Comparison of ENCODE assay signal across 8 cellular contexts in the genomic region with DNA sequence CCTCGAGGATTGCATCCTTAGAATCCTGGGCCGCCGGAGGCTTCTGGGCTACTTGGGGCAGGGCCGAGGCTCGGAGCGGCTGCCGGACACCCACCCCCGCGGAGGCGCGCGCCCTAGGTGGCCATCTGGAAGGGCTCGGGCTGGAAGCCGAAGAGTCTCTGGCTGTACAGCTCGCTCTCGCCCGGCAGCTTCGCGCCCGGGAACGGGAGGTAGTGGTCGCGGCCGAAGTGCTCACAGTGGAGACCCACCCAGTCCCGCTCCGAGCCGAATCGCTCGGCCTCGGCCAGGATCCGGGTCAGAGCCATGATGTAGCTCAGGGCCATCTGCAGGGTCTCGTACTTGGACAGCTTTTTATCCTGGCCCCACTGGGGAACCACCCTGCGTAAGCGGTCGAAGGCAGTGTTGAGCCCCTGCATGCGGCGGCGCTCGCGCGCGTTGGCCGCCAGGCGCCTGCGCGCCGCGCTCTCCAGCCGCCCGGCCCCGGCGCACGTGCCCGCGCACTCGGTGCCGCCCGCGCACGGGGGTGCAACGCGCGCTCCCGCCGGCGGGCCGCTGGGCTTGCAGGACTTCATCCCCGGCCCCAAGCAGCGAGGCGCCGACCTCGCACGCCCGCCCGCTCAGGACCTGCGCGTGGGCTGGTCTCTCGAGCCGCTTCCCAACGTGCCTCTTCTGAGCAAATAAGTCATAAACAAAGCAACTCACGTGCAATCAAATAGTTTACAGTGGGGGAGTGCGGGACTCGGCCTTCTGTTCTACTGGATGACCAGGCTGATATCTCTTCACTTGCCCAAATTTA. TPM values are rescaled to one million over a fixed set of nuclear protein-coding genes. Genes with fewer than 3 reads are reported as not detected.
DNase-seq lines count a peak whose midpoint lies in the region; ATAC-seq, FAIRE-seq and TF ChIP-seq lines count a peak whose summit lies in the region.

No MANE protein-coding gene starts in this region.

- POLR2A ChIA-PET in MCF 10A (lab: Yijun Ruan, JAX), result interaction anchor here (1.1 to 1.3 kb wide), 3 partner anchors 101 to 158 kb away, joined by 4 read pairs; a partner anchor contains a TSS

- in situ Hi-C loops in gastrocnemius medialis (cut with MboI; ENCODE audit: low sequenced_read_pairs in 4 of 4), result no loop called here

- H3K36me3 Mint-ChIP-seq in MCF 10A (ENCODE audit: insufficient read depth, unreplicated experiment), result no peaks in the 10 kb centered on the region

- BruUV-seq in MCF 10A (replicated peaks; lab: Mats Ljungman, UMichigan), result no TSS peak

- H3K36me3 ChIP-seq in GM06990 (ENCODE audit: control insufficient read depth, insufficient read depth, low read length) (no peaks in the 10 kb centered on the region), SJSA1 (no peaks in the 10 kb centered on the region), iPS-20b (ENCODE audit: insufficient read depth, low read depth, low read length) (no peaks in the 10 kb centered on the region), gastrocnemius medialis (no peaks in the 10 kb centered on the region)

- H3K27ac ChIP-seq in SJSA1 (no peak overlapping the region), iPS-20b (ENCODE audit: low read length) (no peak overlapping the region), gastrocnemius medialis (peak overlapping the region; percentile 12 to 58 (median 51))

- H3K4me1 Mint-ChIP-seq in MCF 10A (ENCODE audit: insufficient read depth, unreplicated experiment), result no peaks in the 10 kb centered on the region

- TF ChIP-seq RAD21 in Ishikawa (IDR thresholded peaks at IDR 0.05; ENCODE audit: low read depth), result no peak

- TF ChIP-seq CTCF in GM06990 (IDR thresholded peaks at IDR 0.05; ENCODE audit: insufficient read depth, low read length, poor library complexity, severe bottlenecking), result peak; percentile 28
- TF ChIP-seq CTCF in MCF 10A (IDR thresholded peaks at IDR 0.05; ENCODE audit: unreplicated experiment), result no peak
- peak in 2 of 5 experiments; percentile 10 to 39 for TF ChIP-seq CTCF in gastrocnemius medialis (IDR thresholded peaks at IDR 0.05 in 4 of 5, conservative IDR thresholded peaks at IDR 0.05 in 1 of 5)
- TF ChIP-seq CTCF in D721Med (IDR thresholded peaks at IDR 0.05; ENCODE audit: insufficient read depth, missing control alignments), result no peak

- no peaks in the 10 kb centered on the region for H3K9me3 ChIP-seq in SJSA1 (replicated peaks)
- H3K9me3 ChIP-seq in iPS-20b (ENCODE audit: insufficient read depth, low read depth, low read length), result no peaks in the 10 kb centered on the region
- H3K9me3 ChIP-seq in gastrocnemius medialis, result no peaks in the 10 kb centered on the region

- TF ChIP-seq EP300 in Ishikawa (IDR thresholded peaks at IDR 0.05; ENCODE audit: borderline replicate concordance), result no peak

- H3K9me3 Mint-ChIP-seq in MCF 10A (ENCODE audit: unreplicated experiment), result no peaks in the 10 kb centered on the region

- peak overlapping the region; percentile 65 for H3K4me3 Mint-ChIP-seq in MCF 10A (ENCODE audit: unreplicated experiment)

- H3K4me3 ChIP-seq in GM06990 (replicated peaks; ENCODE audit: low read depth, low read length) (peak overlapping the region; percentile 69), SJSA1 (peak overlapping the region; percentile 46), iPS-20b (ENCODE audit: low read length) (peak overlapping the region; percentile 82), gastrocnemius medialis (peak overlapping the region; percentile 62 to 79 (median 68))

- H3K27me3 Mint-ChIP-seq in MCF 10A (ENCODE audit: insufficient read depth, unreplicated experiment), result peaks cover 11% of the 10 kb centered on the region

- no peaks in the 10 kb centered on the region; the same call in 1 of the 2 replicates for H3K27me3 ChIP-seq in GM06990 (replicated peaks; ENCODE audit: control insufficient read depth, insufficient read depth, low read length)
- H3K27me3 ChIP-seq in SJSA1 (replicated peaks), result peaks cover 22% of the 10 kb centered on the region
- peaks cover 44% of the 10 kb centered on the region for H3K27me3 ChIP-seq in iPS-20b (ENCODE audit: insufficient read depth, low read length)
- H3K27me3 ChIP-seq in gastrocnemius medialis, result no peaks in the 10 kb centered on the region

- no peak overlapping the region for H3K27ac Mint-ChIP-seq in MCF 10A (ENCODE audit: low read depth, unreplicated experiment)

- H3K4me1 ChIP-seq in SJSA1 (replicated peaks) (peaks cover 11% of the 10 kb centered on the region), iPS-20b (ENCODE audit: insufficient read depth, low read length) (no peaks in the 10 kb centered on the region), gastrocnemius medialis (peaks cover 3 to 4% of the 10 kb centered on the region in 2 donors)

- intact Hi-C loops in MCF 10A (cut with micrococcal nuclease), result no loop called here
- intact Hi-C loops in gastrocnemius medialis (cut with DNase I; ENCODE audit: low total_unique reads), result loop anchor here (2.0 kb wide), 1 partner anchor 101 kb away; a partner anchor contains a TSS

- no peak for TF ChIP-seq POLR2A in gastrocnemius medialis (IDR thresholded peaks at IDR 0.05)

- CTCF ChIA-PET in MCF 10A (lab: Yijun Ruan, JAX), result interaction anchor here (0.6 to 1.6 kb wide), 3 partner anchors 20 to 82 kb away, joined by 3 to 8 read pairs (median 3); no protein-coding TSS in a partner anchor

- FAIRE-seq in D721Med (lab: Jason Lieb, UNC), result no peak

- peak overlapping the region; percentile 77; the same call in 1 of the 2 replicates for H3K9ac ChIP-seq in iPS-20b (ENCODE audit: low read depth, low read length)

- ATAC-seq in GM21786 (IDR thresholded peaks at IDR 0.05; ENCODE audit: unreplicated experiment), result peak; percentile 93
- ATAC-seq in gastrocnemius medialis, result peak; percentile 70 to 76

- DNase-seq in GM06990 (ENCODE audit: extremely low read depth, insufficient read length) (peak; percentile 78), SJSA1 (ENCODE audit: low read depth in 1 of 2, low spot score in 2 of 2) (peak; percentile 60 to 68), MCF 10A (ENCODE audit: unreplicated experiment) (peak; percentile 43), gastrocnemius medialis (peak; percentile 12 to 26), D721Med (ENCODE audit: insufficient read length, low spot score) (no peak)

TF ChIP-seq in Ishikawa, 13 proteins besides CTCF, POLR2A, EP300 and RAD21:
- TF ChIP-seq, protein P1, sequence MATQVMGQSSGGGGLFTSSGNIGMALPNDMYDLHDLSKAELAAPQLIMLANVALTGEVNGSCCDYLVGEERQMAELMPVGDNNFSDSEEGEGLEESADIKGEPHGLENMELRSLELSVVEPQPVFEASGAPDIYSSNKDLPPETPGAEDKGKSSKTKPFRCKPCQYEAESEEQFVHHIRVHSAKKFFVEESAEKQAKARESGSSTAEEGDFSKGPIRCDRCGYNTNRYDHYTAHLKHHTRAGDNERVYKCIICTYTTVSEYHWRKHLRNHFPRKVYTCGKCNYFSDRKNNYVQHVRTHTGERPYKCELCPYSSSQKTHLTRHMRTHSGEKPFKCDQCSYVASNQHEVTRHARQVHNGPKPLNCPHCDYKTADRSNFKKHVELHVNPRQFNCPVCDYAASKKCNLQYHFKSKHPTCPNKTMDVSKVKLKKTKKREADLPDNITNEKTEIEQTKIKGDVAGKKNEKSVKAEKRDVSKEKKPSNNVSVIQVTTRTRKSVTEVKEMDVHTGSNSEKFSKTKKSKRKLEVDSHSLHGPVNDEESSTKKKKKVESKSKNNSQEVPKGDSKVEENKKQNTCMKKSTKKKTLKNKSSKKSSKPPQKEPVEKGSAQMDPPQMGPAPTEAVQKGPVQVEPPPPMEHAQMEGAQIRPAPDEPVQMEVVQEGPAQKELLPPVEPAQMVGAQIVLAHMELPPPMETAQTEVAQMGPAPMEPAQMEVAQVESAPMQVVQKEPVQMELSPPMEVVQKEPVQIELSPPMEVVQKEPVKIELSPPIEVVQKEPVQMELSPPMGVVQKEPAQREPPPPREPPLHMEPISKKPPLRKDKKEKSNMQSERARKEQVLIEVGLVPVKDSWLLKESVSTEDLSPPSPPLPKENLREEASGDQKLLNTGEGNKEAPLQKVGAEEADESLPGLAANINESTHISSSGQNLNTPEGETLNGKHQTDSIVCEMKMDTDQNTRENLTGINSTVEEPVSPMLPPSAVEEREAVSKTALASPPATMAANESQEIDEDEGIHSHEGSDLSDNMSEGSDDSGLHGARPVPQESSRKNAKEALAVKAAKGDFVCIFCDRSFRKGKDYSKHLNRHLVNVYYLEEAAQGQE (IDR thresholded peaks at IDR 0.05; ENCODE audit: low read depth), result no peak
- no peak for TF ChIP-seq FOXM1 (IDR thresholded peaks at IDR 0.05; ENCODE audit: borderline replicate concordance, low read depth)
- TF ChIP-seq, protein P2, sequence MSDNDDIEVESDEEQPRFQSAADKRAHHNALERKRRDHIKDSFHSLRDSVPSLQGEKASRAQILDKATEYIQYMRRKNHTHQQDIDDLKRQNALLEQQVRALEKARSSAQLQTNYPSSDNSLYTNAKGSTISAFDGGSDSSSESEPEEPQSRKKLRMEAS (IDR thresholded peaks at IDR 0.05), result peak; percentile 97
- TF ChIP-seq YY1 (IDR thresholded peaks at IDR 0.05; ENCODE audit: low read depth), result no peak
- no peak for TF ChIP-seq NFIC (IDR thresholded peaks at IDR 0.05)
- peak; percentile 73; the same call in 1 of the 2 replicates for TF ChIP-seq ZBTB7A (IDR thresholded peaks at IDR 0.05; ENCODE audit: low read depth)
- TF ChIP-seq TEAD4 (IDR thresholded peaks at IDR 0.05), result no peak
- no peak for TF ChIP-seq EGR1 (IDR thresholded peaks at IDR 0.05)
- no peak for TF ChIP-seq CEBPB (IDR thresholded peaks at IDR 0.05)
- no peak for TF ChIP-seq TCF12 (IDR thresholded peaks at IDR 0.05; ENCODE audit: low read depth)
- TF ChIP-seq, protein P3, sequence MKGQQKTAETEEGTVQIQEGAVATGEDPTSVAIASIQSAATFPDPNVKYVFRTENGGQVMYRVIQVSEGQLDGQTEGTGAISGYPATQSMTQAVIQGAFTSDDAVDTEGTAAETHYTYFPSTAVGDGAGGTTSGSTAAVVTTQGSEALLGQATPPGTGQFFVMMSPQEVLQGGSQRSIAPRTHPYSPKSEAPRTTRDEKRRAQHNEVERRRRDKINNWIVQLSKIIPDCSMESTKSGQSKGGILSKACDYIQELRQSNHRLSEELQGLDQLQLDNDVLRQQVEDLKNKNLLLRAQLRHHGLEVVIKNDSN (IDR thresholded peaks at IDR 0.05), result peak; percentile 46; the same call in 1 of the 2 replicates
- TF ChIP-seq CREB1 (IDR thresholded peaks at IDR 0.05; ENCODE audit: low read depth), result no peak
- peak; percentile 44; the same call in 1 of the 2 replicates for TF ChIP-seq TAF1 (IDR thresholded peaks at IDR 0.05; ENCODE audit: low read depth)
TF ChIP-seq in Ishikawa: peak in this region for 4.

RNA-seq across cellular contexts. Expression of a gene that starts 0.6 kb away (rescaled TPM):
- not detected in 2 replicates for total RNA-seq in SJSA1 (2014; rRNA removed; shearing (Covaris generic))
- not detected in 2 replicates for total RNA-seq in MCF 10A (2022)
- total RNA-seq in gastrocnemius medialis, result not detected

Comparison
In these comparisons a context has a peak if more than half of its experiments do, and no peak if none do; other contexts are left out.
1. H3K27ac ChIP-seq: peak in gastrocnemius medialis (4 of 4); none in SJSA1 (single experiment) and iPS-20b (single experiment).
2. Peak in every context shown above with its lines, with median percentiles within 50 percentile points of each other: H3K4me3 ChIP-seq.